ENCODE assay signal across 19 cellular contexts in genomic region chr19:7542556-7543348, GRCh38. TPM values are rescaled to one million over a fixed set of nuclear protein-coding genes. Genes with fewer than 3 reads are reported as not detected.
"Had no signal": no experiment of that assay in that cellular context is flagged by ENCODE, and none has a peak within 500 bp of the region (broad histone marks: within the 10 kb centered on the region; RNA-seq: fewer than 3 reads in every experiment).

No MANE protein-coding gene starts in this region.

- H3K27ac Mint-ChIP-seq: neural progenitor cell had no signal

- H3K4me1 ChIP-seq: adrenal gland, colonic mucosa, foreskin keratinocyte, neural progenitor cell, pancreas, sigmoid colon had no signal

- H3K27ac ChIP-seq: cardiac muscle cell, colonic mucosa, foreskin keratinocyte, neural progenitor cell had no signal

- H3K4me3 ChIP-seq: adrenal gland, cardiac muscle cell, colonic mucosa, neural progenitor cell, pancreas, sigmoid colon, transverse colon had no signal

- H3K4me1 Mint-ChIP-seq: neural progenitor cell had no signal

- H3K4me3 Mint-ChIP-seq: neural progenitor cell had no signal

- H3K36me3 ChIP-seq: cardiac muscle cell, neural progenitor cell had no signal

- H3K9me3 Mint-ChIP-seq: neural progenitor cell had no signal

- ATAC-seq: foreskin keratinocyte had no signal

- DNase-seq: activated CD4-positive, alpha-beta T cell treated with anti-CD3 and anti-CD28 coated beads for 1 hour; activated naive CD4-positive, alpha-beta T cell treated with Interleukin-2 at 50 U/mL for 16 hours; colonic mucosa; effector CD4-positive, alpha-beta T cell; foreskin keratinocyte; glutamatergic neuron; hypothalamus; SHP77; sigmoid colon; SK-N-SH; stimulated activated CD4-positive, alpha-beta T cell treated with anti-CD3 and anti-CD28 coated beads, Interleukin-1b, Interleukin-23, amount 100 ng/mL, for 48 hours; T-helper 1 cell; T1000; transverse colon had no signal

- H3K27me3 ChIP-seq: adrenal gland, cardiac muscle cell, colonic mucosa, foreskin keratinocyte, neural progenitor cell, pancreas, sigmoid colon, transverse colon had no signal

- H3K9me3 ChIP-seq: adrenal gland, colonic mucosa, pancreas, sigmoid colon, SK-N-SH, transverse colon had no signal

- H3K9ac ChIP-seq: neural progenitor cell, SK-N-SH had no signal

RNA-seq across cellular contexts. Expression of gene CAMSAP3, which starts 52.9 kb away (rescaled TPM):
- total RNA-seq: subcutaneous adipose tissue had no signal
